Comparison of ENCODE assay signal across 8 cellular contexts in genomic region chr16:89921699-89922476, GRCh38. TPM values are rescaled to one million over a fixed set of nuclear protein-coding genes. Genes with fewer than 3 reads are reported as not detected.
A peak's percentile ranks its signal among the peaks of the same experiment; 100 is the strongest.
DNase-seq lines count a peak whose midpoint lies in the region; ATAC-seq and TF ChIP-seq lines count a peak whose summit lies in the region.

No MANE protein-coding gene starts in this region.

- H3K4me3 Mint-ChIP-seq in activated naive CD8-positive, alpha-beta T cell treated with anti-CD3 and anti-CD28 coated beads, Interleukin-2, amount 50 U/mL, for 24 hours = peak overlapping the region; percentile 59

- H3K9me3 ChIP-seq in Loucy (ENCODE audit: insufficient read depth, low read depth, low read length) = no peaks in the 10 kb centered on the region
- H3K9me3 ChIP-seq in cardiac muscle cell (ENCODE audit: low read depth) = no peaks in the 10 kb centered on the region
- peaks cover 4% of the 10 kb centered on the region for H3K9me3 ChIP-seq in trophoblast cell (ENCODE audit: insufficient read depth, low read depth, low read length)

- H3K4me1 Mint-ChIP-seq in activated naive CD8-positive, alpha-beta T cell treated with anti-CD3 and anti-CD28 coated beads, Interleukin-2, amount 50 U/mL, for 24 hours = peaks cover 51% of the 10 kb centered on the region

- no peaks in the 10 kb centered on the region for H4K20me1 ChIP-seq in Loucy (ENCODE audit: insufficient read depth, low read length, poor library complexity, severe bottlenecking)

- H3K4me2 ChIP-seq in Loucy (ENCODE audit: low read depth, low read length, poor library complexity, severe bottlenecking) (peak overlapping the region; percentile 95), trophoblast cell (ENCODE audit: low read length) (peak overlapping the region; percentile 83)

- no peaks in the 10 kb centered on the region for H3K9me3 Mint-ChIP-seq in activated naive CD8-positive, alpha-beta T cell treated with anti-CD3 and anti-CD28 coated beads, Interleukin-2, amount 50 U/mL, for 24 hours

- H3K9ac ChIP-seq in Loucy (ENCODE audit: low read depth, low read length, poor library complexity, severe bottlenecking) (peak overlapping the region; percentile 73), trophoblast cell (ENCODE audit: low read length) (peak overlapping the region; percentile 95)

- H3K27me3 Mint-ChIP-seq in activated naive CD8-positive, alpha-beta T cell treated with anti-CD3 and anti-CD28 coated beads, Interleukin-2, amount 50 U/mL, for 24 hours = peaks cover 52% of the 10 kb centered on the region

- no CpG with 5 or more reads among the region's 22 CpGs for WGBS in trophoblast cell (ENCODE audit: extremely low coverage, insufficient coverage, insufficient read length)

- no peak for ATAC-seq in activated naive CD8-positive, alpha-beta T cell treated with anti-CD3 and anti-CD28 coated beads, Interleukin-2, amount 50 U/mL, for 24 hours
- ATAC-seq in GM18517 (IDR thresholded peaks at IDR 0.05; ENCODE audit: unreplicated experiment) (no peak), HG02642 (IDR thresholded peaks at IDR 0.05; ENCODE audit: poor library complexity, unreplicated experiment) (no peak), HG02970 (IDR thresholded peaks at IDR 0.05; ENCODE audit: low FRiP score, unreplicated experiment) (no peak)

- peaks cover 38% of the 10 kb centered on the region for H3K79me1 ChIP-seq in trophoblast cell (ENCODE audit: low read length)

- H3K4ac ChIP-seq in trophoblast cell (ENCODE audit: low read depth, low read length) = peak overlapping the region; percentile 71

- no peak for TF ChIP-seq CTCF in Loucy (conservative IDR thresholded peaks at IDR 0.05; ENCODE audit: low read length)
- TF ChIP-seq CTCF in cardiac muscle cell (IDR thresholded peaks at IDR 0.05; ENCODE audit: low read depth, low read length) = no peak

- no peaks in the 10 kb centered on the region for H3K36me3 Mint-ChIP-seq in activated naive CD8-positive, alpha-beta T cell treated with anti-CD3 and anti-CD28 coated beads, Interleukin-2, amount 50 U/mL, for 24 hours (ENCODE audit: low read depth)

- H3K4me3 ChIP-seq in Loucy (ENCODE audit: low read length, poor library complexity, severe bottlenecking) (peak overlapping the region; percentile 81), cardiac muscle cell (peak overlapping the region; percentile 64), trophoblast cell (ENCODE audit: low read depth, low read length) (peak overlapping the region; percentile 75)

- H3F3A ChIP-seq in Loucy (ENCODE audit: low read depth) = no peaks in the 10 kb centered on the region

- no peaks in the 10 kb centered on the region for H3K9me2 ChIP-seq in Loucy (replicated peaks; ENCODE audit: low read depth, low read length)

- peak overlapping the region; percentile 91 for H2BK120ac ChIP-seq in trophoblast cell (ENCODE audit: insufficient read depth, low read length, poor library complexity)

- H3K4me1 ChIP-seq in Loucy (ENCODE audit: insufficient read depth, low read length, poor library complexity, severe bottlenecking) (peaks cover 40% of the 10 kb centered on the region), cardiac muscle cell (ENCODE audit: low read depth) (no peaks in the 10 kb centered on the region), trophoblast cell (ENCODE audit: control insufficient read depth in 1 of 2, insufficient read depth in 2 of 2, low read length in 2 of 2) (peaks cover 41 to 53% of the 10 kb centered on the region in 2 experiments)

- H4K8ac ChIP-seq in trophoblast cell (ENCODE audit: low read depth, low read length) = peak overlapping the region; percentile 90

- no peak overlapping the region for H2AFZ ChIP-seq in Loucy (ENCODE audit: low read length)
- H2AFZ ChIP-seq in trophoblast cell (ENCODE audit: insufficient read depth, low read length, poor library complexity) = peak overlapping the region; percentile 57

- peak overlapping the region; percentile 92 for H4K91ac ChIP-seq in trophoblast cell (ENCODE audit: low read depth, low read length)

- H3K27me3 ChIP-seq in Loucy (ENCODE audit: insufficient read depth, low read length, poor library complexity, severe bottlenecking) = no peaks in the 10 kb centered on the region
- peaks cover 38% of the 10 kb centered on the region for H3K27me3 ChIP-seq in cardiac muscle cell
- peaks cover 3% of the 10 kb centered on the region for H3K27me3 ChIP-seq in trophoblast cell (ENCODE audit: insufficient read depth, low read length)

- peaks cover 18% of the 10 kb centered on the region; the same call in 1 of the 2 replicates for H3K79me2 ChIP-seq in Loucy (ENCODE audit: insufficient read depth, low read length)
- peaks cover 18% of the 10 kb centered on the region for H3K79me2 ChIP-seq in trophoblast cell (ENCODE audit: control insufficient read depth, insufficient read depth, low read length, poor library complexity)

- peak overlapping the region; percentile 88 for H4K12ac ChIP-seq in trophoblast cell (ENCODE audit: low read depth, low read length)

- peak overlapping the region; percentile 9 for H2AK5ac ChIP-seq in trophoblast cell (ENCODE audit: low read length)

- H3K27ac Mint-ChIP-seq in activated naive CD8-positive, alpha-beta T cell treated with anti-CD3 and anti-CD28 coated beads, Interleukin-2, amount 50 U/mL, for 24 hours = no peak overlapping the region

- peak overlapping the region; percentile 44 for H2BK12ac ChIP-seq in trophoblast cell (ENCODE audit: low read length)

- peak overlapping the region; percentile 30 for H3K18ac ChIP-seq in trophoblast cell (ENCODE audit: low read length)

- H3K23ac ChIP-seq in trophoblast cell (ENCODE audit: low read length) = no peak overlapping the region

- H3K36me3 ChIP-seq in Loucy (ENCODE audit: insufficient read depth, low read length) (no peaks in the 10 kb centered on the region), cardiac muscle cell (no peaks in the 10 kb centered on the region), trophoblast cell (ENCODE audit: control insufficient read depth in 1 of 2, insufficient read depth in 2 of 2, low read length in 2 of 2) (peaks cover 0 to 2% of the 10 kb centered on the region in 2 experiments)

- peak; percentile 47 for DNase-seq in DMS53 treated with DMSO at 0.1 percent for 48 hours (lab: John Stamatoyannopoulos, UW; ENCODE audit: unreplicated experiment)
- no peak for DNase-seq in activated naive CD8-positive, alpha-beta T cell treated with anti-CD3 and anti-CD28 coated beads, Interleukin-2, amount 50 U/mL, for 24 hours
- peak; percentile 50 to 96 for DNase-seq in cardiac muscle cell (ENCODE audit: low read depth in 1 of 2, low spot score in 1 of 2)
- DNase-seq in trophoblast cell = peak; percentile 74 to 89

- H2BK5ac ChIP-seq in trophoblast cell (ENCODE audit: low read depth, low read length, poor library complexity) = peak overlapping the region; percentile 81

- H3K14ac ChIP-seq in trophoblast cell (ENCODE audit: low read length) = peak overlapping the region; percentile 93

- no peak overlapping the region for H3K27ac ChIP-seq in cardiac muscle cell
- H3K27ac ChIP-seq in trophoblast cell (ENCODE audit: low read depth, low read length) = peak overlapping the region; percentile 98

RNA-seq across cellular contexts. Expression of gene TUBB3, which starts 1.3 kb away (rescaled TPM):
- total RNA-seq in cardiac muscle cell = 4.6 and 16.1 TPM in 2 replicates
- polyA plus RNA-seq in cardiac muscle cell = 5.5 and 7.5 TPM in 2 replicates
- 398 and 423 TPM in 2 replicates for polyA plus RNA-seq in trophoblast cell (2013)

RNA-seq across cellular contexts. Expression of gene MC1R, which starts 3.2 kb away (rescaled TPM):
- total RNA-seq in cardiac muscle cell = 7.2 and 7.7 TPM in 2 replicates
- polyA plus RNA-seq in cardiac muscle cell = 3.9 and 9.6 TPM in 2 replicates
- polyA plus RNA-seq in trophoblast cell (2013) = 3.3 TPM in 2 replicates

RNA-seq across cellular contexts. Expression of gene DEF8, which starts 26.7 kb away (rescaled TPM):
- 92.0 and 165 TPM in 2 replicates for total RNA-seq in cardiac muscle cell
- polyA plus RNA-seq in cardiac muscle cell = 56.3 and 67.8 TPM in 2 replicates
- polyA plus RNA-seq in trophoblast cell (2013) = 48.9 and 52.2 TPM in 2 replicates

RNA-seq across cellular contexts. Expression of gene TCF25, which starts 48.5 kb away (rescaled TPM):
- total RNA-seq in cardiac muscle cell = 206 and 300 TPM in 2 replicates
- 229 and 239 TPM in 2 replicates for polyA plus RNA-seq in cardiac muscle cell
- polyA plus RNA-seq in trophoblast cell (2013) = 163 and 166 TPM in 2 replicates
